Comparison of ENCODE assay signal across 32 cellular contexts in the genomic region with DNA sequence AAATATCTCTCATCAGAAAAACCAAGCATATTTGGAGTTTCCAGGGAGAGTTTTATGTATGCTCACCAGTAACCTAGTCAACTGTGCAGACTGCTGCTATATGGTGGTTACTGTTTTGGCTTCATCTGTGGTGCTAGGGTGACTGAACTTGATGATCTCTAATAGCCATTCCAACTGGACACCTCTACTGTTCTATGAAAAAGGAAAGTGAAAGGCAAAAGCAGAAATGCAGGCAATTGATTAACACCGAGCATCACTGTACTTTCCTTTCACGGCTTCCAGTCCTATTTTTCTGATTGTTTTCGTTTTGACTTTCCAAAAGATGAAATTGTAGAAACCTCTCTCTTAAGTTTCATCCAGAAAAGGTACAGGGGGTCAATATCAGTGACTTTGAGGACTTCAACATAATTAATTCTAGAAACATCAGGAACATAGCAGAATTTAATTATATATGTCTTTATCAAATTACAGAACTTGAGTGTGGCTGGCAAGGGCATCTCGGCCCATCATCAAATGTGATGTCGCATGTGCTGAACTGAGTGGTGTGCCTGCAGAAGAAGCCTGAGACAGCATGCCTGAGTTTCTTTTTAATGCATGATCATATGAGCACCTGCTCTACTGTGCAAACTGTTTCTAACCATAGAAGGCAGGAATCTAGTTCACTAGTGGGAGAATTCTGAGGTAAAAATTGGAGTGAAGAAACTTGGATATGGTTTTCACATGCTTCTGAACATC.
DNase-seq lines count a peak whose midpoint lies in the region; ATAC-seq, FAIRE-seq and TF ChIP-seq lines count a peak whose summit lies in the region.
"Had no signal": no experiment of that assay in that cellular context is flagged by ENCODE, and none has a peak within 500 bp of the region (broad histone marks: within the 10 kb centered on the region; RNA-seq: fewer than 3 reads in every experiment).

No MANE protein-coding gene starts in this region.

- CTCF ChIA-PET in PC-9 (lab: Charles Lee) = no interaction called here

- TF ChIP-seq EP300 in tibial nerve (IDR thresholded peaks at IDR 0.05) = no peak

- ATAC-seq in GM18508 (IDR thresholded peaks at IDR 0.05; ENCODE audit: insufficient read depth, unreplicated experiment) (peak; percentile 76), GM19438 (IDR thresholded peaks at IDR 0.05; ENCODE audit: low read depth, unreplicated experiment) (peak; percentile 62), HG03175 (IDR thresholded peaks at IDR 0.05; ENCODE audit: unreplicated experiment) (peak; percentile 83)
- ATAC-seq: activated CD4-positive, CD25-positive, alpha-beta regulatory T cell treated with anti-CD3 and anti-CD28 coated beads, Interleukin-2, amount 50 U/mL, for 24 hours; activated CD8-positive, alpha-beta memory T cell treated with anti-CD3 and anti-CD28 coated beads, Interleukin-2, amount 10 ng/mL, durations not matched to agents 7 days and 5 days; activated T-cell treated with anti-CD3 and anti-CD28 coated beads, Interleukin-2, amount 50 U/mL, for 4 hours; CD8-positive, alpha-beta T cell; HCT116; left cardiac atrium had no signal

- no peaks in the 10 kb centered on the region for H3K79me2 ChIP-seq in PC-9 (ENCODE audit: low read depth)
- H3K79me2 ChIP-seq in trophoblast cell (ENCODE audit: control insufficient read depth, insufficient read depth, low read length, poor library complexity) = no peaks in the 10 kb centered on the region

- no peak overlapping the region for H3K4ac ChIP-seq in trophoblast cell (ENCODE audit: low read depth, low read length)

- no TSS peak for BruUV-seq in PC-9 (replicated peaks; lab: Mats Ljungman, UMichigan)

- WGBS in tibial nerve, 2 donors = 93 to 97% methylated on average over 5 of the region's 5 CpGs
- no CpG with 5 or more reads among the region's 5 CpGs for WGBS in trophoblast cell (ENCODE audit: extremely low coverage, insufficient coverage, insufficient read length)

- H2AFZ ChIP-seq in PC-9 (no peak overlapping the region), trophoblast cell (ENCODE audit: insufficient read depth, low read length, poor library complexity) (no peak overlapping the region)

- DNase-seq in tibial nerve (ENCODE audit: low spot score in 2 of 2) (no peak), PC-9 (no peak), dedifferentiated amniotic fluid mesenchymal stem cell (ENCODE audit: extremely low spot score) (no peak), trophoblast cell (no peak)
- DNase-seq: ACHN; activated CD4-positive, alpha-beta T cell treated with anti-CD3 and anti-CD28 coated beads, Interleukin-2, amount 50 U/mL, for 4 hours; activated CD8-positive, alpha-beta memory T cell treated with anti-CD3 and anti-CD28 coated beads, Interleukin-2, amount 10 ng/mL, durations not matched to agents 7 days and 5 days; activated gamma-delta T cell; activated naive CD8-positive, alpha-beta T cell treated with anti-CD3 and anti-CD28 coated beads for 36 hours; activated T-cell treated with anti-CD3 and anti-CD28 coated beads, Interleukin-2, amount 50 U/mL, for 4 hours; anterior cingulate cortex; CD8-positive, alpha-beta T cell; effector memory CD4-positive, alpha-beta T cell; hippocampal formation; KBM-7; left cardiac atrium; NCI-H1092 treated with DMSO at 0.1 percent for 48 hours; NCI-H1694 treated with DMSO at 0.1 percent for 48 hours; NCI-H510A; ovary; stimulated activated naive CD4-positive, alpha-beta T cell treated with Interleukin-2 at 50 U/mL for 16 hours; uterus had no signal

- H3K9me2 ChIP-seq in PC-9 (ENCODE audit: insufficient read depth) = no peaks in the 10 kb centered on the region

- H2AK5ac ChIP-seq in trophoblast cell (ENCODE audit: low read length) = no peak overlapping the region

- no peak overlapping the region for H4K91ac ChIP-seq in trophoblast cell (ENCODE audit: low read depth, low read length)

- H3K27ac ChIP-seq in tibial nerve = no peak overlapping the region
- no peak overlapping the region for H3K27ac ChIP-seq in PC-9
- no peak overlapping the region for H3K27ac ChIP-seq in trophoblast cell (ENCODE audit: low read depth, low read length)
- H3K27ac ChIP-seq: epithelial cell of prostate, ovary, suprapubic skin, uterus had no signal

- H2BK12ac ChIP-seq in trophoblast cell (ENCODE audit: low read length) = no peak overlapping the region

- no peaks in the 10 kb centered on the region for H3K36me3 ChIP-seq in tibial nerve
- H3K36me3 ChIP-seq in PC-9 (ENCODE audit: low read depth) = no peaks in the 10 kb centered on the region
- H3K36me3 ChIP-seq in trophoblast cell (ENCODE audit: control insufficient read depth in 1 of 2, insufficient read depth in 2 of 2, low read length in 2 of 2) = no peaks in the 10 kb centered on the region
- H3K36me3 ChIP-seq: ovary, suprapubic skin, uterus had no signal

- no peaks in the 10 kb centered on the region for H3K4me1 ChIP-seq in tibial nerve
- no peaks in the 10 kb centered on the region for H3K4me1 ChIP-seq in PC-9 (replicated peaks; ENCODE audit: insufficient read depth)
- no peaks in the 10 kb centered on the region for H3K4me1 ChIP-seq in trophoblast cell (ENCODE audit: control insufficient read depth in 1 of 2, insufficient read depth in 2 of 2, low read length in 2 of 2)
- H3K4me1 ChIP-seq: suprapubic skin, uterus had no signal

- no peak overlapping the region for H3K18ac ChIP-seq in trophoblast cell (ENCODE audit: low read length)

- intact Hi-C loops in PC-9 (cut with micrococcal nuclease; ENCODE audit: unreplicated experiment) = no loop called here

- no peak overlapping the region for H2BK120ac ChIP-seq in trophoblast cell (ENCODE audit: insufficient read depth, low read length, poor library complexity)

- no peak overlapping the region for H4K8ac ChIP-seq in trophoblast cell (ENCODE audit: low read depth, low read length)

- TF ChIP-seq POLR2A in tibial nerve (IDR thresholded peaks at IDR 0.05) = no peak

- H3K4me2 ChIP-seq in PC-9 = no peak overlapping the region
- no peak overlapping the region for H3K4me2 ChIP-seq in trophoblast cell (ENCODE audit: low read length)
- H3K4me2 ChIP-seq: smooth muscle cell had no signal

- no peak overlapping the region for H2BK5ac ChIP-seq in trophoblast cell (ENCODE audit: low read depth, low read length, poor library complexity)

- no peak overlapping the region for H4K12ac ChIP-seq in trophoblast cell (ENCODE audit: low read depth, low read length)

- TF ChIP-seq CTCF in tibial nerve (IDR thresholded peaks at IDR 0.05) (no peak), PC-9 (conservative IDR thresholded peaks at IDR 0.05) (no peak)

- no peak overlapping the region for H3K4me3 ChIP-seq in tibial nerve
- no peak overlapping the region for H3K4me3 ChIP-seq in PC-9
- no peak overlapping the region for H3K4me3 ChIP-seq in trophoblast cell (ENCODE audit: low read depth, low read length)
- H3K4me3 ChIP-seq: ovary, smooth muscle cell, suprapubic skin, uterus had no signal

- H3K27me3 ChIP-seq in tibial nerve (no peaks in the 10 kb centered on the region), PC-9 (ENCODE audit: insufficient read depth, low read depth) (no peaks in the 10 kb centered on the region), trophoblast cell (ENCODE audit: insufficient read depth, low read length) (no peaks in the 10 kb centered on the region)
- H3K27me3 ChIP-seq: ovary, suprapubic skin, uterus had no signal

- no peak overlapping the region for H3K14ac ChIP-seq in trophoblast cell (ENCODE audit: low read length)

- no peak overlapping the region for H3K9ac ChIP-seq in trophoblast cell (ENCODE audit: low read length)

- H4K20me1 ChIP-seq in PC-9 (ENCODE audit: insufficient read depth) = no peaks in the 10 kb centered on the region

- H3K9me3 ChIP-seq in tibial nerve = peaks cover 0 to 2% (median 0%) of the 10 kb centered on the region in 4 donors
- no peaks in the 10 kb centered on the region for H3K9me3 ChIP-seq in PC-9 (ENCODE audit: insufficient read depth, low read depth)
- peaks cover 6% of the 10 kb centered on the region for H3K9me3 ChIP-seq in trophoblast cell (ENCODE audit: insufficient read depth, low read depth, low read length)
- H3K9me3 ChIP-seq: ovary, suprapubic skin, uterus had no signal

- no peaks in the 10 kb centered on the region for H3F3A ChIP-seq in PC-9 (ENCODE audit: insufficient read depth, low read depth)

- H3K79me1 ChIP-seq in trophoblast cell (ENCODE audit: low read length) = no peaks in the 10 kb centered on the region

- FAIRE-seq in islet of Langerhans (lab: Jason Lieb, UNC) = peak; percentile 55
- FAIRE-seq: colon had no signal

- POLR2A ChIA-PET in PC-9 (lab: Charles Lee; ENCODE audit: unreplicated experiment) = no interaction called here

- H3K23ac ChIP-seq in trophoblast cell (ENCODE audit: low read length) = no peak overlapping the region
